In the genomic region with DNA sequence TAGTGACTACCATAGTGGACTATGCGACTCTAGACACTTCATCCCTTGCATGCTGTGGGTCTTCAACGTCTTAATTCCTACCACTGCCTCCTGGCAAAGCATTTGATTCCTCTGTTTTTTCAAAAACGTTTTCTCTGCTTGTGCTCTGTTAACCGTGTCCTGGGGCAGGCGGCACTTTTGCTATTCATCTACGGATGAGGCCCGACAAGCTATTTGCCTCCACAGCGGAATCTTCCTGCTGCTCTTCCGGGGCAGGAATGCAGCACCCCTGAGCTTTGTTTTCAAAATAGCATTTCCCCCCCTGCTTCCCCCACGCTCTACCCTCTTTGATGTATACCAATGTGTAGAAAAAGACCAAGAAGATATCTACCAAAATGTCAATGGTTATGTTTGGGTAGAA, we compare ENCODE assay signal across 2 cellular contexts.
TF ChIP-seq lines count a peak whose summit lies in the region.

No MANE protein-coding gene starts in this region.

TF ChIP-seq in GM23338, 12 proteins besides CTCF, POLR2A, EP300 and RAD21 (continues in another document):
- TF ChIP-seq, protein P1, sequence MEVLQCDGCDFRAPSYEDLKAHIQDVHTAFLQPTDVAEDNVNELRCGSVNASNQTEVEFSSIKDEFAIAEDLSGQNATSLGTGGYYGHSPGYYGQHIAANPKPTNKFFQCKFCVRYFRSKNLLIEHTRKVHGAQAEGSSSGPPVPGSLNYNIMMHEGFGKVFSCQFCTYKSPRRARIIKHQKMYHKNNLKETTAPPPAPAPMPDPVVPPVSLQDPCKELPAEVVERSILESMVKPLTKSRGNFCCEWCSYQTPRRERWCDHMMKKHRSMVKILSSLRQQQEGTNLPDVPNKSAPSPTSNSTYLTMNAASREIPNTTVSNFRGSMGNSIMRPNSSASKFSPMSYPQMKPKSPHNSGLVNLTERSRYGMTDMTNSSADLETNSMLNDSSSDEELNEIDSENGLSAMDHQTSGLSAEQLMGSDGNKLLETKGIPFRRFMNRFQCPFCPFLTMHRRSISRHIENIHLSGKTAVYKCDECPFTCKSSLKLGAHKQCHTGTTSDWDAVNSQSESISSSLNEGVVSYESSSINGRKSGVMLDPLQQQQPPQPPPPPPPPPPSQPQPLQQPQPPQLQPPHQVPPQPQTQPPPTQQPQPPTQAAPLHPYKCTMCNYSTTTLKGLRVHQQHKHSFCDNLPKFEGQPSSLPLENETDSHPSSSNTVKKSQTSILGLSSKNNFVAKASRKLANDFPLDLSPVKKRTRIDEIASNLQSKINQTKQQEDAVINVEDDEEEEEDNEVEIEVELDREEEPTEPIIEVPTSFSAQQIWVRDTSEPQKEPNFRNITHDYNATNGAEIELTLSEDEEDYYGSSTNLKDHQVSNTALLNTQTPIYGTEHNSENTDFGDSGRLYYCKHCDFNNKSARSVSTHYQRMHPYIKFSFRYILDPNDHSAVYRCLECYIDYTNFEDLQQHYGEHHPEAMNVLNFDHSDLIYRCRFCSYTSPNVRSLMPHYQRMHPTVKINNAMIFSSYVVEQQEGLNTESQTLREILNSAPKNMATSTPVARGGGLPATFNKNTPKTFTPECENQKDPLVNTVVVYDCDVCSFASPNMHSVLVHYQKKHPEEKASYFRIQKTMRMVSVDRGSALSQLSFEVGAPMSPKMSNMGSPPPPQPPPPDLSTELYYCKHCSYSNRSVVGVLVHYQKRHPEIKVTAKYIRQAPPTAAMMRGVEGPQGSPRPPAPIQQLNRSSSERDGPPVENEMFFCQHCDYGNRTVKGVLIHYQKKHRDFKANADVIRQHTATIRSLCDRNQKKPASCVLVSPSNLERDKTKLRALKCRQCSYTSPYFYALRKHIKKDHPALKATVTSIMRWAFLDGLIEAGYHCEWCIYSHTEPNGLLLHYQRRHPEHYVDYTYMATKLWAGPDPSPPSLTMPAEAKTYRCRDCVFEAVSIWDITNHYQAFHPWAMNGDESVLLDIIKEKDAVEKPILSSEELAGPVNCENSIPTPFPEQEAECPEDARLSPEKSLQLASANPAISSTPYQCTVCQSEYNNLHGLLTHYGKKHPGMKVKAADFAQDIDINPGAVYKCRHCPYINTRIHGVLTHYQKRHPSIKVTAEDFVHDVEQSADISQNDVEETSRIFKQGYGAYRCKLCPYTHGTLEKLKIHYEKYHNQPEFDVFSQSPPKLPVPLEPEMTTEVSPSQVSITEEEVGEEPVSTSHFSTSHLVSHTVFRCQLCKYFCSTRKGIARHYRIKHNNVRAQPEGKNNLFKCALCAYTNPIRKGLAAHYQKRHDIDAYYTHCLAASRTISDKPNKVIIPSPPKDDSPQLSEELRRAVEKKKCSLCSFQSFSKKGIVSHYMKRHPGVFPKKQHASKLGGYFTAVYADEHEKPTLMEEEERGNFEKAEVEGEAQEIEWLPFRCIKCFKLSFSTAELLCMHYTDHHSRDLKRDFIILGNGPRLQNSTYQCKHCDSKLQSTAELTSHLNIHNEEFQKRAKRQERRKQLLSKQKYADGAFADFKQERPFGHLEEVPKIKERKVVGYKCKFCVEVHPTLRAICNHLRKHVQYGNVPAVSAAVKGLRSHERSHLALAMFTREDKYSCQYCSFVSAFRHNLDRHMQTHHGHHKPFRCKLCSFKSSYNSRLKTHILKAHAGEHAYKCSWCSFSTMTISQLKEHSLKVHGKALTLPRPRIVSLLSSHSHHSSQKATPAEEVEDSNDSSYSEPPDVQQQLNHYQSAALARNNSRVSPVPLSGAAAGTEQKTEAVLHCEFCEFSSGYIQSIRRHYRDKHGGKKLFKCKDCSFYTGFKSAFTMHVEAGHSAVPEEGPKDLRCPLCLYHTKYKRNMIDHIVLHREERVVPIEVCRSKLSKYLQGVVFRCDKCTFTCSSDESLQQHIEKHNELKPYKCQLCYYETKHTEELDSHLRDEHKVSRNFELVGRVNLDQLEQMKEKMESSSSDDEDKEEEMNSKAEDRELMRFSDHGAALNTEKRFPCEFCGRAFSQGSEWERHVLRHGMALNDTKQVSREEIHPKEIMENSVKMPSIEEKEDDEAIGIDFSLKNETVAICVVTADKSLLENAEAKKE (CRISPR knock-in tag; IDR thresholded peaks at IDR 0.05), result no peak
- no peak for TF ChIP-seq NANOG (IDR thresholded peaks at IDR 0.05; ENCODE audit: borderline replicate concordance)
- TF ChIP-seq EZH2 (IDR thresholded peaks at IDR 0.05; ENCODE audit: low read depth, unreplicated experiment), result no peak
- no peak for TF ChIP-seq ZNF114 (CRISPR knock-in tag; IDR thresholded peaks at IDR 0.05)
- no peak for TF ChIP-seq EZH2phosphoT487 (IDR thresholded peaks at IDR 0.05; ENCODE audit: unreplicated experiment)
- no peak for TF ChIP-seq POLR2AphosphoS5 (IDR thresholded peaks at IDR 0.05; ENCODE audit: low read depth)
- TF ChIP-seq REST (IDR thresholded peaks at IDR 0.05; ENCODE audit: unreplicated experiment), result no peak
- no peak for TF ChIP-seq ZNF331 (CRISPR knock-in tag; IDR thresholded peaks at IDR 0.05; ENCODE audit: low read depth)
- TF ChIP-seq CREB1 (CRISPR knock-in tag; IDR thresholded peaks at IDR 0.05; ENCODE audit: low read depth), result no peak
- TF ChIP-seq STAT1 (IDR thresholded peaks at IDR 0.05; ENCODE audit: unreplicated experiment), result no peak
- no peak for TF ChIP-seq JUNB (IDR thresholded peaks at IDR 0.05; ENCODE audit: unreplicated experiment)

TF ChIP-seq in WTC11, 78 proteins besides CTCF, POLR2A, EP300 and RAD21 (continued from another document):
- TF ChIP-seq, protein P2, sequence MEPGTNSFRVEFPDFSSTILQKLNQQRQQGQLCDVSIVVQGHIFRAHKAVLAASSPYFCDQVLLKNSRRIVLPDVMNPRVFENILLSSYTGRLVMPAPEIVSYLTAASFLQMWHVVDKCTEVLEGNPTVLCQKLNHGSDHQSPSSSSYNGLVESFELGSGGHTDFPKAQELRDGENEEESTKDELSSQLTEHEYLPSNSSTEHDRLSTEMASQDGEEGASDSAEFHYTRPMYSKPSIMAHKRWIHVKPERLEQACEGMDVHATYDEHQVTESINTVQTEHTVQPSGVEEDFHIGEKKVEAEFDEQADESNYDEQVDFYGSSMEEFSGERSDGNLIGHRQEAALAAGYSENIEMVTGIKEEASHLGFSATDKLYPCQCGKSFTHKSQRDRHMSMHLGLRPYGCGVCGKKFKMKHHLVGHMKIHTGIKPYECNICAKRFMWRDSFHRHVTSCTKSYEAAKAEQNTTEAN (CRISPR knock-in tag; IDR thresholded peaks at IDR 0.05), result no peak
- no peak for TF ChIP-seq HMGA2 (CRISPR knock-in tag; IDR thresholded peaks at IDR 0.05)
- TF ChIP-seq, protein P3, sequence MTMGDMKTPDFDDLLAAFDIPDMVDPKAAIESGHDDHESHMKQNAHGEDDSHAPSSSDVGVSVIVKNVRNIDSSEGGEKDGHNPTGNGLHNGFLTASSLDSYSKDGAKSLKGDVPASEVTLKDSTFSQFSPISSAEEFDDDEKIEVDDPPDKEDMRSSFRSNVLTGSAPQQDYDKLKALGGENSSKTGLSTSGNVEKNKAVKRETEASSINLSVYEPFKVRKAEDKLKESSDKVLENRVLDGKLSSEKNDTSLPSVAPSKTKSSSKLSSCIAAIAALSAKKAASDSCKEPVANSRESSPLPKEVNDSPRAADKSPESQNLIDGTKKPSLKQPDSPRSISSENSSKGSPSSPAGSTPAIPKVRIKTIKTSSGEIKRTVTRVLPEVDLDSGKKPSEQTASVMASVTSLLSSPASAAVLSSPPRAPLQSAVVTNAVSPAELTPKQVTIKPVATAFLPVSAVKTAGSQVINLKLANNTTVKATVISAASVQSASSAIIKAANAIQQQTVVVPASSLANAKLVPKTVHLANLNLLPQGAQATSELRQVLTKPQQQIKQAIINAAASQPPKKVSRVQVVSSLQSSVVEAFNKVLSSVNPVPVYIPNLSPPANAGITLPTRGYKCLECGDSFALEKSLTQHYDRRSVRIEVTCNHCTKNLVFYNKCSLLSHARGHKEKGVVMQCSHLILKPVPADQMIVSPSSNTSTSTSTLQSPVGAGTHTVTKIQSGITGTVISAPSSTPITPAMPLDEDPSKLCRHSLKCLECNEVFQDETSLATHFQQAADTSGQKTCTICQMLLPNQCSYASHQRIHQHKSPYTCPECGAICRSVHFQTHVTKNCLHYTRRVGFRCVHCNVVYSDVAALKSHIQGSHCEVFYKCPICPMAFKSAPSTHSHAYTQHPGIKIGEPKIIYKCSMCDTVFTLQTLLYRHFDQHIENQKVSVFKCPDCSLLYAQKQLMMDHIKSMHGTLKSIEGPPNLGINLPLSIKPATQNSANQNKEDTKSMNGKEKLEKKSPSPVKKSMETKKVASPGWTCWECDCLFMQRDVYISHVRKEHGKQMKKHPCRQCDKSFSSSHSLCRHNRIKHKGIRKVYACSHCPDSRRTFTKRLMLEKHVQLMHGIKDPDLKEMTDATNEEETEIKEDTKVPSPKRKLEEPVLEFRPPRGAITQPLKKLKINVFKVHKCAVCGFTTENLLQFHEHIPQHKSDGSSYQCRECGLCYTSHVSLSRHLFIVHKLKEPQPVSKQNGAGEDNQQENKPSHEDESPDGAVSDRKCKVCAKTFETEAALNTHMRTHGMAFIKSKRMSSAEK (CRISPR knock-in tag; IDR thresholded peaks at IDR 0.05; ENCODE audit: borderline replicate concordance), result no peak
- TF ChIP-seq ZNF423 (CRISPR knock-in tag; IDR thresholded peaks at IDR 0.05), result no peak
- TF ChIP-seq TEAD1 (CRISPR knock-in tag; IDR thresholded peaks at IDR 0.05), result no peak
- TF ChIP-seq MYBL2 (CRISPR knock-in tag; IDR thresholded peaks at IDR 0.05), result no peak
- TF ChIP-seq TCF7 (CRISPR knock-in tag; IDR thresholded peaks at IDR 0.05; ENCODE audit: low read depth), result no peak
